In the genomic region with DNA sequence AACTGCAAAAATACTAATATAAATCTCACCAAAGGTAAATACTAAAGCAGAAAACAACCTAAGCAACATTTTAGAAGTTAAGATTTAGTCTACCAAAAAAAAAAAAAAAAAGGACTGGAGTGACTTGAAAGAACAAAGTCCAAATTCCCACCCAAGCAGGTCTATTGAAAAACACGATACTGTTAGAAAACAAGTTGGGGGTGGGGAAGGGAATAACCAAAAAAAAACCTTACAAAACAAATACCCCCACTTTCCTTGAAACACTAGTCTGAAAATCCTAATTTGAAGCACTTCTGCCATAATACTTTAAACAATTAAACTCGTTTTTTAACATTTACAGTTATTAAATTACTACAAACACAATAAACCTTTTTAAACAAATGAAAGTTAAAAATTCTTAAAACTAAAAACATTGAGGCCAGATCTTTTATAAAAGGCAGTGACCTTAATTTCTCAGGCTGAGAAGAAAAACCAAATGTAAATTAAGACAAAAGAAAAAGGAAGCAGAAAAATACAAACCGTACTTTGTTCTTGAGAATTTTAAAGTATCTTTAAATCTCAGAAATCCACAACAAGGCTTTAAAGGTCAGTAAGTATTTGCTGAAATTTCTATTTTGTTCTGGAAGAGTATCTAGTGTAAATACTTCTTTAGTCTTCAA, we compare ENCODE assay signal across 8 cellular contexts.
A peak's percentile ranks its signal among the peaks of the same experiment; 100 is the strongest.
DNase-seq lines count a peak whose midpoint lies in the region; ATAC-seq and TF ChIP-seq lines count a peak whose summit lies in the region.

No MANE protein-coding gene starts in this region.

- TF ChIP-seq POLR2A in GM18505 (IDR thresholded peaks at IDR 0.05; ENCODE audit: borderline replicate concordance, extremely low read depth, insufficient read depth, insufficient read length) = no peak

- H3K9ac ChIP-seq in H9 (ENCODE audit: extremely low read depth, insufficient read length, low read length) = peak overlapping the region; percentile 83

- ATAC-seq in activated B cell treated with CpG ODN at 0.5 μM for 24 hours (ENCODE audit: low read depth) (no peak), GM18520 (IDR thresholded peaks at IDR 0.05; ENCODE audit: unreplicated experiment) (no peak), GM18505 (IDR thresholded peaks at IDR 0.05; ENCODE audit: unreplicated experiment) (no peak)

- no peak overlapping the region for H2BK20ac ChIP-seq in H9 (ENCODE audit: low read depth, low read length, poor library complexity, severe bottlenecking)

- H3K79me2 ChIP-seq in H9 (ENCODE audit: insufficient read depth, low read length) = peaks cover 19% of the 10 kb centered on the region; the same call in 1 of the 2 replicates

- H2BK12ac ChIP-seq in H9 (ENCODE audit: insufficient read length, low read depth, low read length) = no peak overlapping the region

- no peaks in the 10 kb centered on the region for H4K20me1 ChIP-seq in H9 (ENCODE audit: control insufficient read depth, insufficient read depth, insufficient read length)

- H3K4me1 ChIP-seq in H9 (ENCODE audit: insufficient read depth, low read length) = no peaks in the 10 kb centered on the region

- TF ChIP-seq CTCF in AG04449 (IDR thresholded peaks at IDR 0.05; ENCODE audit: insufficient read depth, low read length, missing control alignments) = no peak
- TF ChIP-seq CTCF in H9 (conservative IDR thresholded peaks at IDR 0.05) = no peak
- TF ChIP-seq CTCF in activated B cell treated with CpG ODN at 0.5 μM for 24 hours (IDR thresholded peaks at IDR 0.05) = no peak

- DNase-seq in AG04449 (ENCODE audit: low read depth, low spot score) (no peak), H9 (no peak), activated B cell treated with CpG ODN at 0.5 μM for 24 hours (no peak), globus pallidus (ENCODE audit: low spot score) (peak; percentile 48), renal cortical epithelial cell (ENCODE audit: low read depth) (peak; percentile 75), NCI-H345 treated with DMSO at 0.1 percent for 48 hours (lab: John Stamatoyannopoulos, UW; ENCODE audit: unreplicated experiment) (no peak)

- no peaks in the 10 kb centered on the region for H3K9me3 ChIP-seq in H9 (ENCODE audit: control insufficient read depth, low read depth, low read length)

- peak overlapping the region; percentile 70; the same call in 1 of the 2 replicates for H3K14ac ChIP-seq in H9 (ENCODE audit: insufficient read depth, low read length)

- H4K91ac ChIP-seq in H9 (ENCODE audit: insufficient read length, low read depth, low read length) = no peak overlapping the region

- H3K9me3 Mint-ChIP-seq in H9 (peaks cover 3% of the 10 kb centered on the region in 2 experiments; a peak in 1 of 5 replicates), activated B cell treated with CpG ODN at 0.5 μM for 24 hours (no peaks in the 10 kb centered on the region)

- H2AFZ ChIP-seq in H9 (ENCODE audit: low read length) = no peak overlapping the region

- H3K23ac ChIP-seq in H9 (ENCODE audit: insufficient read length, low read depth, low read length) = peak overlapping the region; percentile 15

- no peak overlapping the region for H3K18ac ChIP-seq in H9 (ENCODE audit: insufficient read length, low read depth, low read length)

- peak overlapping the region; percentile 69 for H3K4me2 ChIP-seq in H9 (ENCODE audit: insufficient read depth, insufficient read length, low read length)

- H3T11ph ChIP-seq in H9 (ENCODE audit: low read length) = no peak overlapping the region

- H3K27me3 ChIP-seq in H9 (ENCODE audit: insufficient read depth, low read length) = no peaks in the 10 kb centered on the region

- H3K23me2 ChIP-seq in H9 (ENCODE audit: insufficient read length, low read depth, low read length, poor library complexity, severe bottlenecking) = no peaks in the 10 kb centered on the region

- H2BK5ac ChIP-seq in H9 (ENCODE audit: insufficient read length, low read length) = no peak overlapping the region

- CTCF ChIA-PET in AG04449 (lab: Yijun Ruan, JAX) (interaction anchor here (0.7 to 4.1 kb wide), 6 partner anchors 11 to 452 kb away, joined by 3 to 10 read pairs (median 3); no protein-coding TSS in a partner anchor), activated B cell treated with CpG ODN at 0.5 μM for 24 hours (lab: Charles Lee) (interaction anchor here (0.8 to 1.7 kb wide), 8 partner anchors 32 to 452 kb away, joined by 3 to 11 read pairs (median 4); no protein-coding TSS in a partner anchor)

- no peaks in the 10 kb centered on the region for H3K79me1 ChIP-seq in H9 (ENCODE audit: insufficient read depth, low read depth, low read length, poor library complexity, severe bottlenecking)

- no peak overlapping the region for H2AK5ac ChIP-seq in H9 (ENCODE audit: insufficient read length, low read length)

- H3K4me3 ChIP-seq in AG04449 (ENCODE audit: low read depth, low read length) = peak overlapping the region; percentile 72

- H3K4me1 Mint-ChIP-seq in H9 (peaks cover 3 to 10% of the 10 kb centered on the region in 2 experiments), activated B cell treated with CpG ODN at 0.5 μM for 24 hours (peaks cover 33% of the 10 kb centered on the region)

- H3K56ac ChIP-seq in H9 (ENCODE audit: insufficient read length, low read depth, low read length) = peak overlapping the region; percentile 19

- POLR2A ChIA-PET in AG04449 (lab: Yijun Ruan, JAX) (interaction anchor here (0.6 to 2.0 kb wide), 8 partner anchors 12 to 362 kb away, joined by 3 to 8 read pairs (median 4); a partner anchor contains a TSS), activated B cell treated with CpG ODN at 0.5 μM for 24 hours (lab: Charles Lee) (interaction anchor here (0.7 to 4.8 kb wide), 23 partner anchors 10 to 1368 kb away, joined by 3 to 78 read pairs (median 6); a partner anchor contains a TSS)

- H2BK120ac ChIP-seq in H9 (ENCODE audit: low read depth, low read length, poor library complexity, severe bottlenecking) = no peak overlapping the region

- H3K36me3 Mint-ChIP-seq in H9 (ENCODE audit: insufficient read depth in 1 of 3, low read depth in 3 of 3) (peaks cover 21 to 22% (median 21%) of the 10 kb centered on the region in 3 experiments), activated B cell treated with CpG ODN at 0.5 μM for 24 hours (ENCODE audit: low read depth) (peaks cover 26% of the 10 kb centered on the region)

- H3K4me3 Mint-ChIP-seq in H9 (peak overlapping the region; percentile 95 to 99), activated B cell treated with CpG ODN at 0.5 μM for 24 hours (peak overlapping the region; percentile 99)

- H4K5ac ChIP-seq in H9 (ENCODE audit: insufficient read length, low read depth, low read length) = peak overlapping the region; percentile 11

- H3K27me3 Mint-ChIP-seq in H9 (ENCODE audit: low read depth) = no peaks in the 10 kb centered on the region
- H3K27me3 Mint-ChIP-seq in activated B cell treated with CpG ODN at 0.5 μM for 24 hours = no peaks in the 10 kb centered on the region

- WGBS in H9 (ENCODE audit: extremely low coverage, insufficient read length, low lambda C conversion rate) = 100% methylated on average over 1 of the region's 3 CpGs

- H2BK15ac ChIP-seq in H9 (ENCODE audit: low read depth, low read length) = no peak overlapping the region

- no peak overlapping the region; the same call in 1 of the 2 replicates for H3K4ac ChIP-seq in H9 (ENCODE audit: low read depth, low read length)

- no peak overlapping the region for H4K8ac ChIP-seq in H9 (replicated peaks; ENCODE audit: insufficient read length, low read depth, low read length)

- H3K27ac Mint-ChIP-seq in H9 (peak overlapping the region; percentile 100), activated B cell treated with CpG ODN at 0.5 μM for 24 hours (peak overlapping the region; percentile 98)

- intact Hi-C loops in activated B cell treated with CpG ODN at 0.5 μM for 24 hours (cut with micrococcal nuclease) = loop anchor here (1.0 to 5.0 kb wide), 10 partner anchors 93 to 1366 kb away; a partner anchor contains a TSS

- peak overlapping the region; percentile 97 for H3K27ac ChIP-seq in H9 (ENCODE audit: insufficient read length, low read depth, low read length)

Comparison
In these comparisons a context has a peak if more than half of its experiments do, and no peak if none do; other contexts are left out.
1. DNase-seq: peak in globus pallidus (single experiment) and renal cortical epithelial cell (single experiment); none in AG04449 (single experiment), H9 (single experiment), activated B cell treated with CpG ODN at 0.5 μM for 24 hours (single experiment) and NCI-H345 treated with DMSO at 0.1 percent for 48 hours (single experiment).